In the genomic region with DNA sequence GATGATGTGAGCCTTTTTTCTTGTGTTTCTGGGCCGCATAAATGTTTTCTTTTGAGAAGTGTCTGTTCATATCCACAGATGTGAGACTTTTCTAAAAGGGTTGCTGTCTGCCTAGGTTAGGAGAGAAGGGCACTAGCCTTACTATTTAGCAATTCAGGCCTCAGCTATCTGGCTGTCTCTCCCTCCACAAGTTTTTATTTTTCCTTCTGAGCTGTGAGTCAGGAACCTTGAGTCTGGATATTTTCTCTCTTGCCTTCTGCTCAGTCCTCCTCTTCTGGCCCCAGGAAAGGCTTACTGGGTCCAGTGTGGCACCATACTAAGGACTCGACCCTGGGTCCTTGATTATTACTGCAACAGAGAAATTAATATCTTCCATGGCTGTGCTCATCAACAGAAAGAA, we compare ENCODE assay signal across 24 cellular contexts.
A peak's percentile ranks its signal among the peaks of the same experiment; 100 is the strongest.
DNase-seq lines count a peak whose midpoint lies in the region; ATAC-seq and TF ChIP-seq lines count a peak whose summit lies in the region.
"Had no signal": no experiment of that assay in that cellular context is flagged by ENCODE, and none has a peak within 500 bp of the region (broad histone marks: within the 10 kb centered on the region; RNA-seq: fewer than 3 reads in every experiment).

No MANE protein-coding gene starts in this region.

- H3K27me3 Mint-ChIP-seq in HFFc6 (ENCODE audit: insufficient read depth), result no peaks in the 10 kb centered on the region
- H3K27me3 Mint-ChIP-seq in CD4-positive, alpha-beta memory T cell, result no peaks in the 10 kb centered on the region
- H3K27me3 Mint-ChIP-seq: activated CD4-positive, alpha-beta memory T cell treated with anti-CD3 and anti-CD28 coated beads, Interleukin-2, amount 10 ng/mL, durations not matched to agents 7 days and 5 days; activated naive CD8-positive, alpha-beta T cell treated with anti-CD3 and anti-CD28 coated beads, Interleukin-2, amount 50 U/mL, for 24 hours; stimulated activated naive B cell treated with anti-CD40 and anti-IgM and Interleukin-4, amounts not matched to agents 10 μg/mL and 1 μg/mL and 100 μg/mL, for 72 hours had no signal

- H3K4me1 ChIP-seq in mammary epithelial cell (ENCODE audit: insufficient read depth, low read length) (peaks cover 27% of the 10 kb centered on the region), mesodermal cell (ENCODE audit: control insufficient read depth, insufficient read depth, low read length, poor library complexity, severe bottlenecking) (peaks cover 14% of the 10 kb centered on the region)
- no peaks in the 10 kb centered on the region for H3K4me1 ChIP-seq in CD4-positive, alpha-beta memory T cell (ENCODE audit: insufficient read depth, low read length)

- no peak for ATAC-seq in GM19351 (IDR thresholded peaks at IDR 0.05; ENCODE audit: unreplicated experiment)
- no peak for ATAC-seq in GM21515 (IDR thresholded peaks at IDR 0.05; ENCODE audit: unreplicated experiment)
- ATAC-seq: activated naive CD8-positive, alpha-beta T cell treated with anti-CD3 and anti-CD28 coated beads, Interleukin-2, amount 50 U/mL, for 24 hours; K562; stimulated activated naive B cell treated with anti-CD40 and anti-IgM and Interleukin-4, amounts not matched to agents 10 μg/mL and 1 μg/mL and 100 μg/mL, for 72 hours had no signal

- H3K9ac ChIP-seq in mammary epithelial cell (ENCODE audit: insufficient read depth, low read length), result no peak overlapping the region

- in situ Hi-C loops in mammary epithelial cell (cut with MboI; ENCODE audit: low sequenced_read_pairs in 2 of 2), result no loop called here

- H3K4me3 ChIP-seq in mammary epithelial cell (replicated peaks in 1 of 3; ENCODE audit: insufficient read depth in 1 of 3, low read depth in 2 of 3, low read length in 3 of 3), result no peak overlapping the region
- H3K4me3 ChIP-seq in mesodermal cell (ENCODE audit: extremely low read depth, insufficient read depth, low read length, poor library complexity, severe bottlenecking), result no peak overlapping the region
- no peak overlapping the region for H3K4me3 ChIP-seq in skin epidermis
- H3K4me3 ChIP-seq in CD4-positive, alpha-beta memory T cell (ENCODE audit: low read length in 2 of 2), result no peak overlapping the region
- H3K4me3 ChIP-seq: coronary artery, K562, tibial nerve had no signal

- BruUV-seq in mammary epithelial cell (replicated peaks; lab: Mats Ljungman, UMichigan), result no TSS peak

- DNase-seq in HFFc6 (no peak), mammary epithelial cell (no peak)
- no peak for DNase-seq in stimulated activated naive CD4-positive, alpha-beta T cell (lab: John Stamatoyannopoulos, UW)
- no peak for DNase-seq in CD4-positive, alpha-beta memory T cell
- DNase-seq: activated CD4-positive, alpha-beta memory T cell treated with anti-CD3 and anti-CD28 coated beads, Interleukin-2, amount 10 ng/mL, durations not matched to agents 7 days and 5 days; activated CD4-positive, CD25-positive, alpha-beta regulatory T cell; activated effector memory CD4-positive, alpha-beta T cell treated with Interleukin-2 at 50 U/mL for 16 hours; activated naive CD8-positive, alpha-beta T cell treated with anti-CD3 and anti-CD28 coated beads, Interleukin-2, amount 50 U/mL, for 24 hours; C1 segment of cervical spinal cord; NCI-H1436 treated with DMSO at 0.1 percent for 48 hours; NCI-H526 treated with DMSO at 0.1 percent for 48 hours; posterior cingulate gyrus; stimulated activated CD4-positive, alpha-beta T cell treated with anti-CD3 and anti-CD28 coated beads, Interleukin-2, amount 100 ng/mL, for 48 hours; stimulated activated naive B cell treated with anti-CD40 and anti-IgM and Interleukin-4, amounts not matched to agents 10 μg/mL and 1 μg/mL and 100 μg/mL, for 72 hours; SW 1271 had no signal

- H3K9me3 ChIP-seq in mammary epithelial cell (replicated peaks; ENCODE audit: insufficient read depth, low read length), result no peaks in the 10 kb centered on the region
- no peaks in the 10 kb centered on the region for H3K9me3 ChIP-seq in mesodermal cell (ENCODE audit: control insufficient read depth, low read length)
- no peaks in the 10 kb centered on the region for H3K9me3 ChIP-seq in CD4-positive, alpha-beta memory T cell (ENCODE audit: control insufficient read depth in 1 of 2, low read length in 2 of 2)

- no peak for TF ChIP-seq CTCF in HFFc6 (IDR thresholded peaks at IDR 0.05)
- TF ChIP-seq CTCF in mammary epithelial cell (conservative IDR thresholded peaks at IDR 0.05 in 1 of 2, IDR thresholded peaks at IDR 0.05 in 1 of 2; ENCODE audit: extremely low read depth in 1 of 2, insufficient read depth in 1 of 2, low read depth in 1 of 2, low read length in 2 of 2), result no peak

- dilution Hi-C loops in mammary epithelial cell (cut with HindIII; ENCODE audit: low sequenced_read_pairs), result no loop called here

- intact Hi-C loops in mammary epithelial cell (cut with micrococcal nuclease), result no loop called here
- intact Hi-C loops in CD4-positive, alpha-beta memory T cell (cut with micrococcal nuclease), result no loop called here

- H4K20me1 ChIP-seq in mammary epithelial cell (ENCODE audit: insufficient read depth, low read length), result no peaks in the 10 kb centered on the region

- H3K27ac ChIP-seq in mammary epithelial cell (ENCODE audit: insufficient read depth, low read depth, low read length) (peak overlapping the region; percentile 94), mesodermal cell (ENCODE audit: low read depth, low read length, severe bottlenecking) (peak overlapping the region; percentile 96), skin epidermis (peak overlapping the region in 14 of 21 experiments; percentile 4 to 75 (median 41))
- H3K27ac ChIP-seq in CD4-positive, alpha-beta memory T cell (ENCODE audit: low read depth, low read length), result no peak overlapping the region

- H3K79me2 ChIP-seq in mammary epithelial cell (ENCODE audit: insufficient read depth, low read length), result no peaks in the 10 kb centered on the region

- no peaks in the 10 kb centered on the region for H3K27me3 ChIP-seq in mammary epithelial cell (ENCODE audit: insufficient read depth, low read length)
- H3K27me3 ChIP-seq in CD4-positive, alpha-beta memory T cell (ENCODE audit: insufficient read depth, low read length), result no peaks in the 10 kb centered on the region
- H3K27me3 ChIP-seq: tibial nerve had no signal

- whole genome bisulfite sequencing in mammary epithelial cell (ENCODE audit: low coverage, missing lambda C conversion rate), result 97% methylated on average over 2 of the region's 2 CpGs
- 88 to 100% methylated on average over 2 of the region's 2 CpGs for WGBS in mesodermal cell (ENCODE audit: insufficient coverage in 2 of 2), 2 experiments

- POLR2A ChIA-PET in CD4-positive, alpha-beta memory T cell (lab: Charles Lee; ENCODE audit: partially characterized antibody), result no interaction called here

- H3K36me3 ChIP-seq in mammary epithelial cell (ENCODE audit: insufficient read depth, low read length) (no peaks in the 10 kb centered on the region), mesodermal cell (ENCODE audit: control insufficient read depth, insufficient read depth, low read length) (no peaks in the 10 kb centered on the region)
- no peaks in the 10 kb centered on the region for H3K36me3 ChIP-seq in CD4-positive, alpha-beta memory T cell (ENCODE audit: insufficient read depth, low read length)
- H3K36me3 ChIP-seq: tibial nerve had no signal

- H3K36me3 Mint-ChIP-seq in HFFc6 (ENCODE audit: low read depth), result peaks cover 10% of the 10 kb centered on the region; the same call in 1 of the 2 replicates
- no peaks in the 10 kb centered on the region for H3K36me3 Mint-ChIP-seq in CD4-positive, alpha-beta memory T cell
- H3K36me3 Mint-ChIP-seq: mesothelial cell of epicardium; stimulated activated naive B cell treated with anti-CD40 and anti-IgM and Interleukin-4, amounts not matched to agents 10 μg/mL and 1 μg/mL and 100 μg/mL, for 72 hours had no signal

- H3K4me2 ChIP-seq in mammary epithelial cell (ENCODE audit: insufficient read depth, low read depth, low read length), result no peak overlapping the region

- H2AFZ ChIP-seq in mammary epithelial cell (ENCODE audit: low read depth, low read length), result peak overlapping the region; percentile 18

- CTCF ChIA-PET in mammary epithelial cell (lab: Charles Lee; ENCODE audit: low non-redundant PET), result no interaction called here
- CTCF ChIA-PET in CD4-positive, alpha-beta memory T cell (lab: Charles Lee; ENCODE audit: partially characterized antibody), result no interaction called here

- H3K4me3 Mint-ChIP-seq in HFFc6, result peak overlapping the region; percentile 59
- no peak overlapping the region for H3K4me3 Mint-ChIP-seq in CD4-positive, alpha-beta memory T cell
- H3K4me3 Mint-ChIP-seq: activated CD4-positive, alpha-beta memory T cell treated with anti-CD3 and anti-CD28 coated beads, Interleukin-2, amount 10 ng/mL, durations not matched to agents 7 days and 5 days; activated naive CD8-positive, alpha-beta T cell treated with anti-CD3 and anti-CD28 coated beads, Interleukin-2, amount 50 U/mL, for 24 hours; mesothelial cell of epicardium; nephron; stimulated activated naive B cell treated with anti-CD40 and anti-IgM and Interleukin-4, amounts not matched to agents 10 μg/mL and 1 μg/mL and 100 μg/mL, for 72 hours had no signal

- no peaks in the 10 kb centered on the region for H3K9me3 Mint-ChIP-seq in HFFc6
- peaks cover 0 to 5% (median 2%) of the 10 kb centered on the region in 8 donors for H3K9me3 Mint-ChIP-seq in CD4-positive, alpha-beta memory T cell
- H3K9me3 Mint-ChIP-seq: activated CD4-positive, alpha-beta memory T cell treated with anti-CD3 and anti-CD28 coated beads, Interleukin-2, amount 10 ng/mL, durations not matched to agents 7 days and 5 days; nephron had no signal

- peaks cover 57% of the 10 kb centered on the region for H3K4me1 Mint-ChIP-seq in HFFc6 (ENCODE audit: low read depth)
- H3K4me1 Mint-ChIP-seq in CD4-positive, alpha-beta memory T cell, result no peaks in the 10 kb centered on the region
- H3K4me1 Mint-ChIP-seq: activated CD4-positive, alpha-beta memory T cell treated with anti-CD3 and anti-CD28 coated beads, Interleukin-2, amount 10 ng/mL, durations not matched to agents 7 days and 5 days; activated naive CD8-positive, alpha-beta T cell treated with anti-CD3 and anti-CD28 coated beads, Interleukin-2, amount 50 U/mL, for 24 hours; mesothelial cell of epicardium; nephron; stimulated activated naive B cell treated with anti-CD40 and anti-IgM and Interleukin-4, amounts not matched to agents 10 μg/mL and 1 μg/mL and 100 μg/mL, for 72 hours had no signal

- peak overlapping the region; percentile 99 for H3K27ac Mint-ChIP-seq in HFFc6
- no peak overlapping the region for H3K27ac Mint-ChIP-seq in CD4-positive, alpha-beta memory T cell
- H3K27ac Mint-ChIP-seq: activated CD4-positive, alpha-beta memory T cell treated with anti-CD3 and anti-CD28 coated beads, Interleukin-2, amount 10 ng/mL, durations not matched to agents 7 days and 5 days; activated naive CD8-positive, alpha-beta T cell treated with anti-CD3 and anti-CD28 coated beads, Interleukin-2, amount 50 U/mL, for 24 hours; mesothelial cell of epicardium; nephron; stimulated activated naive B cell treated with anti-CD40 and anti-IgM and Interleukin-4, amounts not matched to agents 10 μg/mL and 1 μg/mL and 100 μg/mL, for 72 hours had no signal
